Comparison of ENCODE assay signal across 12 cellular contexts in genomic region chr14:22520786-22521185, GRCh38.
A peak's percentile ranks its signal among the peaks of the same experiment; 100 is the strongest.
DNase-seq lines count a peak whose midpoint lies in the region; ATAC-seq and TF ChIP-seq lines count a peak whose summit lies in the region.
"Had no signal": no experiment of that assay in that cellular context is flagged by ENCODE, and none has a peak within 500 bp of the region (broad histone marks: within the 10 kb centered on the region; RNA-seq: fewer than 3 reads in every experiment).

No MANE protein-coding gene starts in this region.

- H3K27me3 ChIP-seq in Peyer's patch = no peaks in the 10 kb centered on the region
- no peaks in the 10 kb centered on the region for H3K27me3 ChIP-seq in effector memory CD4-positive, alpha-beta T cell (replicated peaks; ENCODE audit: control insufficient read depth, insufficient read depth, low read length, poor library complexity, severe bottlenecking)

- no peaks in the 10 kb centered on the region for H3K27me3 Mint-ChIP-seq in activated CD8-positive, alpha-beta memory T cell treated with anti-CD3 and anti-CD28 coated beads, Interleukin-2, amount 10 ng/mL, durations not matched to agents 7 days and 5 days
- H3K27me3 Mint-ChIP-seq in stimulated activated naive B cell treated with anti-CD40 and anti-IgM and Interleukin-4, amounts not matched to agents 10 μg/mL and 1 μg/mL and 100 μg/mL, for 72 hours = no peaks in the 10 kb centered on the region

- peaks cover 88% of the 10 kb centered on the region for H3K4me1 Mint-ChIP-seq in activated CD8-positive, alpha-beta memory T cell treated with anti-CD3 and anti-CD28 coated beads, Interleukin-2, amount 10 ng/mL, durations not matched to agents 7 days and 5 days
- H3K4me1 Mint-ChIP-seq in stimulated activated naive B cell treated with anti-CD40 and anti-IgM and Interleukin-4, amounts not matched to agents 10 μg/mL and 1 μg/mL and 100 μg/mL, for 72 hours = peaks cover 72 to 97% of the 10 kb centered on the region in 2 donors

- H3K9me3 ChIP-seq in Peyer's patch = no peaks in the 10 kb centered on the region
- no peaks in the 10 kb centered on the region for H3K9me3 ChIP-seq in effector memory CD4-positive, alpha-beta T cell (ENCODE audit: control insufficient read depth, low read length)

- H3K27ac Mint-ChIP-seq in activated CD8-positive, alpha-beta memory T cell treated with anti-CD3 and anti-CD28 coated beads, Interleukin-2, amount 10 ng/mL, durations not matched to agents 7 days and 5 days = peak overlapping the region; percentile 96
- H3K27ac Mint-ChIP-seq in stimulated activated naive B cell treated with anti-CD40 and anti-IgM and Interleukin-4, amounts not matched to agents 10 μg/mL and 1 μg/mL and 100 μg/mL, for 72 hours = peak overlapping the region; percentile 93

- H3K36me3 Mint-ChIP-seq in activated CD8-positive, alpha-beta memory T cell treated with anti-CD3 and anti-CD28 coated beads, Interleukin-2, amount 10 ng/mL, durations not matched to agents 7 days and 5 days = peaks cover 95% of the 10 kb centered on the region
- peaks cover 12 to 21% of the 10 kb centered on the region in 2 donors for H3K36me3 Mint-ChIP-seq in stimulated activated naive B cell treated with anti-CD40 and anti-IgM and Interleukin-4, amounts not matched to agents 10 μg/mL and 1 μg/mL and 100 μg/mL, for 72 hours

- no peak for DNase-seq in activated CD8-positive, alpha-beta memory T cell treated with anti-CD3 and anti-CD28 coated beads, Interleukin-2, amount 10 ng/mL, durations not matched to agents 7 days and 5 days
- DNase-seq in activated CD8-positive, alpha-beta memory T cell treated with anti-CD3 and anti-CD28 coated beads, Interleukin-2, amount 50 U/mL, for 4 hours = no peak
- DNase-seq in Peyer's patch = no peak
- no peak for DNase-seq in effector memory CD4-positive, alpha-beta T cell
- DNase-seq in stimulated activated naive B cell treated with anti-CD40 and anti-IgM and Interleukin-4, amounts not matched to agents 10 μg/mL and 1 μg/mL and 100 μg/mL, for 72 hours = no peak
- DNase-seq in RPMI8226 = no peak
- no peak for DNase-seq in posterior vena cava (ENCODE audit: low spot score)
- DNase-seq in SKM-1 treated with dmso at 0.1 percent for 144 hours (lab: John Stamatoyannopoulos, UW; ENCODE audit: unreplicated experiment) = no peak
- DNase-seq: erythroblast; GDM1; stimulated activated CD8-positive, alpha-beta memory T cell treated with anti-CD3 and anti-CD28 coated beads, Interleukin-4, amount 100 ng/mL, for 48 hours had no signal

- peak overlapping the region; percentile 80 for H3K4me3 Mint-ChIP-seq in activated CD8-positive, alpha-beta memory T cell treated with anti-CD3 and anti-CD28 coated beads, Interleukin-2, amount 10 ng/mL, durations not matched to agents 7 days and 5 days
- no peak overlapping the region for H3K4me3 Mint-ChIP-seq in stimulated activated naive B cell treated with anti-CD40 and anti-IgM and Interleukin-4, amounts not matched to agents 10 μg/mL and 1 μg/mL and 100 μg/mL, for 72 hours

- TF ChIP-seq POLR2A in Peyer's patch (IDR thresholded peaks at IDR 0.05) = no peak

- H3K9me3 Mint-ChIP-seq in activated CD8-positive, alpha-beta memory T cell treated with anti-CD3 and anti-CD28 coated beads, Interleukin-2, amount 10 ng/mL, durations not matched to agents 7 days and 5 days (ENCODE audit: low read depth) = no peaks in the 10 kb centered on the region
- H3K9me3 Mint-ChIP-seq in stimulated activated naive B cell treated with anti-CD40 and anti-IgM and Interleukin-4, amounts not matched to agents 10 μg/mL and 1 μg/mL and 100 μg/mL, for 72 hours = peaks cover 0 to 1% of the 10 kb centered on the region in 2 donors

- CTCF ChIA-PET in activated CD8-positive, alpha-beta memory T cell treated with anti-CD3 and anti-CD28 coated beads, Interleukin-2, amount 10 ng/mL, durations not matched to agents 7 days and 5 days (lab: Charles Lee) = interaction anchor here (1.3 kb wide), 1 partner anchor 49 kb away, joined by 3 read pairs; no protein-coding TSS in a partner anchor

- peaks cover 0 to 13% (median 5%) of the 10 kb centered on the region in 4 donors for H3K4me1 ChIP-seq in Peyer's patch
- H3K4me1 ChIP-seq in effector memory CD4-positive, alpha-beta T cell (ENCODE audit: control insufficient read depth, insufficient read depth, low read length, poor library complexity, severe bottlenecking) = peaks cover 85% of the 10 kb centered on the region

- H3K27ac ChIP-seq in Peyer's patch = peak overlapping the region; percentile 28 to 80 (median 58)
- peak overlapping the region; percentile 83 for H3K27ac ChIP-seq in effector memory CD4-positive, alpha-beta T cell (ENCODE audit: insufficient read depth, low read length, poor library complexity, severe bottlenecking)

- H3K4me3 ChIP-seq in Peyer's patch = no peak overlapping the region
- H3K4me3 ChIP-seq in effector memory CD4-positive, alpha-beta T cell (ENCODE audit: insufficient read depth, low read depth, low read length, poor library complexity, severe bottlenecking) = peak overlapping the region; percentile 8

- intact Hi-C loops in posterior vena cava (cut with DNase I) = loop anchor here in 1 of 2 donors (5.0 kb wide), 2 partner anchors 1393 to 1527 kb away; no protein-coding TSS in a partner anchor

- ATAC-seq in activated CD8-positive, alpha-beta memory T cell treated with anti-CD3 and anti-CD28 coated beads, Interleukin-2, amount 10 ng/mL, durations not matched to agents 7 days and 5 days = no peak
- peak; percentile 57 for ATAC-seq in stimulated activated naive B cell treated with anti-CD40 and anti-IgM and Interleukin-4, amounts not matched to agents 10 μg/mL and 1 μg/mL and 100 μg/mL, for 72 hours (replicated peaks)
- ATAC-seq: HepG2 had no signal

- no peaks in the 10 kb centered on the region for H3K36me3 ChIP-seq in Peyer's patch
- peaks cover 28% of the 10 kb centered on the region for H3K36me3 ChIP-seq in effector memory CD4-positive, alpha-beta T cell (ENCODE audit: control insufficient read depth, insufficient read depth, low read length)

- no peak for TF ChIP-seq CTCF in Peyer's patch (IDR thresholded peaks at IDR 0.05)
